ENCODE assay signal across 1 cellular context in the genomic region with DNA sequence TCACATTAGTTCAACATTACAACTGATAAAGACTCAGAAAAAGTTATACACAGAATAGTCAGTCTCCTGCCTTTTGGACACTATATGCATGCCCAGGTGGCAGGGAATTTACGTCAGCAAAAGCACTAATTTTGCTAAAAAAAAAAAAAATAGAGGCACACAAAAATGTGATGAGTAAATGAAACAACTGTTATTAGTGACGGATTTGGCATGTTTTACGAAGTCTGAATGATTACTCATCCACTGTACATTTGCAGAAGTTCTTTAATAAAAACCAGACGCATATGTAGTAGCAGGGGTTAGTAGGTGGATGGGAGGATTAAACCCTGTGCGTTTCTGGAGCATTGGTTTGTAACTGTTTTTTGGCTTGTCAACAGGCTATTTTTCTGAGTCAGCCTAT.
TF ChIP-seq lines count a peak whose summit lies in the region.

No MANE protein-coding gene starts in this region.

TF ChIP-seq in SK-N-SH, 30 proteins besides CTCF, POLR2A, EP300 and RAD21 (continued from another document):
- TF ChIP-seq, protein P1, sequence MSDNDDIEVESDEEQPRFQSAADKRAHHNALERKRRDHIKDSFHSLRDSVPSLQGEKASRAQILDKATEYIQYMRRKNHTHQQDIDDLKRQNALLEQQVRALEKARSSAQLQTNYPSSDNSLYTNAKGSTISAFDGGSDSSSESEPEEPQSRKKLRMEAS (IDR thresholded peaks at IDR 0.05; ENCODE audit: low read depth) = peak; percentile 39; the same call in 1 of the 2 replicates
- TF ChIP-seq FOSL2 (IDR thresholded peaks at IDR 0.05; ENCODE audit: borderline replicate concordance, low read depth) = peak; percentile 95
- peak; percentile 93 for TF ChIP-seq JUND (IDR thresholded peaks at IDR 0.05)
- TF ChIP-seq EZH2phosphoT487 (IDR thresholded peaks at IDR 0.05; ENCODE audit: borderline replicate concordance, low read depth) = no peak
- TF ChIP-seq NFIC (IDR thresholded peaks at IDR 0.05; ENCODE audit: borderline replicate concordance) = peak; percentile 93
- TF ChIP-seq SMC3 (IDR thresholded peaks at IDR 0.05; ENCODE audit: low read depth, low read length) = no peak
- no peak for TF ChIP-seq GATA2 (CRISPR knock-in tag; IDR thresholded peaks at IDR 0.05)
- TF ChIP-seq TEAD4 (IDR thresholded peaks at IDR 0.05; ENCODE audit: borderline replicate concordance, insufficient read depth) = peak; percentile 86
- TF ChIP-seq TAF1 (IDR thresholded peaks at IDR 0.05; ENCODE audit: borderline replicate concordance, low read depth, low read length) = 0 out of 2 replicates have a peak, but pooled peaks have one; percentile 6
- TF ChIP-seq RXRA (IDR thresholded peaks at IDR 0.05; ENCODE audit: borderline replicate concordance, low read depth) = peak; percentile 81; the same call in 1 of the 2 replicates
- TF ChIP-seq, protein P2, sequence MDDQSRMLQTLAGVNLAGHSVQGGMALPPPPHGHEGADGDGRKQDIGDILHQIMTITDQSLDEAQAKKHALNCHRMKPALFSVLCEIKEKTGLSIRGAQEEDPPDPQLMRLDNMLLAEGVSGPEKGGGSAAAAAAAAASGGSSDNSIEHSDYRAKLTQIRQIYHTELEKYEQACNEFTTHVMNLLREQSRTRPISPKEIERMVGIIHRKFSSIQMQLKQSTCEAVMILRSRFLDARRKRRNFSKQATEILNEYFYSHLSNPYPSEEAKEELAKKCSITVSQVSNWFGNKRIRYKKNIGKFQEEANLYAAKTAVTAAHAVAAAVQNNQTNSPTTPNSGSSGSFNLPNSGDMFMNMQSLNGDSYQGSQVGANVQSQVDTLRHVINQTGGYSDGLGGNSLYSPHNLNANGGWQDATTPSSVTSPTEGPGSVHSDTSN (IDR thresholded peaks at IDR 0.05) = peak; percentile 93
- TF ChIP-seq MEF2A (IDR thresholded peaks at IDR 0.05; ENCODE audit: borderline replicate concordance, low read depth) = peak; percentile 59; the same call in 1 of the 2 replicates
- peak; percentile 72 for TF ChIP-seq FOXM1 (IDR thresholded peaks at IDR 0.05; ENCODE audit: low read depth)
